ENCODE assay signal across 1 cellular context in genomic region chr4:176539091-176539784, GRCh38.
TF ChIP-seq lines count a peak whose summit lies in the region.

No MANE protein-coding gene starts in this region.

TF ChIP-seq in SK-N-SH, 30 proteins besides CTCF, POLR2A, EP300 and RAD21 (continued from another document):
- TF ChIP-seq REST (IDR thresholded peaks at IDR 0.05; ENCODE audit: low read depth, low read length), result no peak
- no peak for TF ChIP-seq MAX (IDR thresholded peaks at IDR 0.05; ENCODE audit: low read depth)
